In the genomic region with DNA sequence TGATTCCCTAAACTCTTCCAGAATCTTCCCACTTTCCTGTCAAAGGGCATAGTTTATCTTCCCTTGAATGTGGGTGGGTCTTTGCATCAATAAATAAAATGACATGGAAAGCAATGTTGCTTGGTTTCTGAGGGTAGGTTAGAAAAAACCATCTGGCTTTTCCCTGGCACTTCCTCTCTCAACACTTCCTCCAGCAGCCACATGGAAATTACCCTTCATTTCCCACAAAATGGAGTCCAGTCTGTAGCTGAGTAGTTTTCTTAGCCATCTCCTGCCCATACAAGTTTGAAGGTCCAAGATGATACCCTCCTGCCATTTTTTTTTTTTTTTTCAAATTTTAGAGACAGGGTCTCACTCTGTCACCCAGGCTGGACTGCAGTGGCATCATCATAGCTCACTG, we compare ENCODE assay signal across 16 cellular contexts. TPM values are rescaled to one million over a fixed set of nuclear protein-coding genes. Genes with fewer than 3 reads are reported as not detected.
DNase-seq lines count a peak whose midpoint lies in the region; ATAC-seq and TF ChIP-seq lines count a peak whose summit lies in the region.
"Had no signal": no experiment of that assay in that cellular context is flagged by ENCODE, and none has a peak within 500 bp of the region (broad histone marks: within the 10 kb centered on the region; RNA-seq: fewer than 3 reads in every experiment).

No MANE protein-coding gene starts in this region.

- H3K27ac ChIP-seq in heart right ventricle (no peak overlapping the region), neuronal stem cell (replicated peaks; ENCODE audit: low read length) (no peak overlapping the region)
- H3K27ac ChIP-seq: 22Rv1, A549, BLaER1 had no signal

- H3K27me3 ChIP-seq in heart right ventricle (no peaks in the 10 kb centered on the region), neuronal stem cell (ENCODE audit: control insufficient read depth in 3 of 3, insufficient read depth in 3 of 3, low read depth in 1 of 3, low read length in 3 of 3) (no peaks in the 10 kb centered on the region)
- H3K27me3 ChIP-seq: BLaER1 had no signal

- H3K23ac ChIP-seq in neuronal stem cell (ENCODE audit: low read depth, low read length, poor library complexity), result no peak overlapping the region

- H4K91ac ChIP-seq in neuronal stem cell (ENCODE audit: low read depth, low read length, poor library complexity), result no peak overlapping the region

- no peaks in the 10 kb centered on the region for H3K79me1 ChIP-seq in neuronal stem cell (ENCODE audit: low read depth, low read length)

- H3K4ac ChIP-seq in neuronal stem cell (ENCODE audit: low read length), result no peak overlapping the region

- DNase-seq in DMS 273 (lab: John Stamatoyannopoulos, UW; ENCODE audit: unreplicated experiment) (peak; percentile 12), DMS 273 treated with DMSO at 0.1 percent for 48 hours (lab: John Stamatoyannopoulos, UW) (no peak), AML-193 (lab: John Stamatoyannopoulos, UW) (peak; percentile 9 to 24), MV-4-11 (lab: John Stamatoyannopoulos, UW) (peak; percentile 32), iPS-NIHi11 (ENCODE audit: low spot score) (peak; percentile 18), heart right ventricle (no peak), neuronal stem cell (ENCODE audit: low spot score) (no peak)
- no peak for DNase-seq in activated CD8-positive, alpha-beta memory T cell treated with anti-CD3 and anti-CD28 coated beads, Interleukin-2, amount 50 U/mL, for 48 hours
- DNase-seq: CD4-positive, alpha-beta memory T cell; DMS79; GDM1 had no signal

- no peak overlapping the region for H4K8ac ChIP-seq in neuronal stem cell (ENCODE audit: low read depth, low read length)

- intact Hi-C loops in heart right ventricle (cut with DNase I), result no loop called here

- ATAC-seq in heart right ventricle, result no peak
- ATAC-seq: HepG2 had no signal

- H2BK120ac ChIP-seq in neuronal stem cell (ENCODE audit: low read depth, low read length), result no peak overlapping the region

- H3K14ac ChIP-seq in neuronal stem cell (ENCODE audit: low read length), result no peak overlapping the region

- H2BK5ac ChIP-seq in neuronal stem cell (ENCODE audit: low read length), result no peak overlapping the region

- H2AK5ac ChIP-seq in neuronal stem cell (ENCODE audit: low read depth, low read length), result no peak overlapping the region

- H3K4me3 ChIP-seq in heart right ventricle (no peak overlapping the region), neuronal stem cell (ENCODE audit: low read length in 2 of 2) (no peak overlapping the region)
- H3K4me3 ChIP-seq: A549, BLaER1, HAP-1 had no signal

- H2BK15ac ChIP-seq in neuronal stem cell (ENCODE audit: low read length), result no peak overlapping the region

- TF ChIP-seq CTCF in heart right ventricle (IDR thresholded peaks at IDR 0.05), result no peak

- H3K9ac ChIP-seq in neuronal stem cell (ENCODE audit: low read depth, low read length, poor library complexity), result no peak overlapping the region
- H3K9ac ChIP-seq: BLaER1 had no signal

- no peak overlapping the region for H3K18ac ChIP-seq in neuronal stem cell (ENCODE audit: low read length)

- peaks cover 0 to 12% (median 0%) of the 10 kb centered on the region in 9 donors for H3K36me3 ChIP-seq in heart right ventricle
- peaks cover 2 to 3% of the 10 kb centered on the region in 2 donors for H3K36me3 ChIP-seq in neuronal stem cell (replicated peaks in 1 of 2; ENCODE audit: control insufficient read depth in 2 of 2, insufficient read depth in 2 of 2, low read length in 2 of 2)
- H3K36me3 ChIP-seq: HAP-1 had no signal

- H3K4me2 ChIP-seq in neuronal stem cell (ENCODE audit: insufficient read depth, low read length, poor library complexity, severe bottlenecking), result no peak overlapping the region
- H3K4me2 ChIP-seq: A549, BLaER1 had no signal

- H2AFZ ChIP-seq in neuronal stem cell (ENCODE audit: low read length), result no peak overlapping the region

- peaks cover 0 to 4% (median 0%) of the 10 kb centered on the region in 11 donors for H3K9me3 ChIP-seq in heart right ventricle
- H3K9me3 ChIP-seq in neuronal stem cell (replicated peaks in 1 of 2; ENCODE audit: control insufficient read depth in 2 of 2, insufficient read depth in 1 of 2, low read depth in 1 of 2, low read length in 2 of 2), result no peaks in the 10 kb centered on the region
- H3K9me3 ChIP-seq: A549, BLaER1, HAP-1 had no signal

- H2BK12ac ChIP-seq in neuronal stem cell (ENCODE audit: low read length), result no peak overlapping the region

- no peaks in the 10 kb centered on the region for H3K4me1 ChIP-seq in heart right ventricle
- no peaks in the 10 kb centered on the region for H3K4me1 ChIP-seq in neuronal stem cell (ENCODE audit: control insufficient read depth in 2 of 2, insufficient read depth in 1 of 2, low read depth in 1 of 2, low read length in 2 of 2)
- H3K4me1 ChIP-seq: A549 had no signal

RNA-seq across cellular contexts. Expression of a gene that starts 11.1 kb away (rescaled TPM):
- total RNA-seq in heart right ventricle, result 100 to 1,000 TPM; 254 to 427 (median 324) TPM
- polyA plus RNA-seq in heart right ventricle, result 100 to 1,000 TPM; 624 to 710 TPM
- 295 TPM for polyA plus RNA-seq in neuronal stem cell (2013, experiment 1 of 2)
- polyA plus RNA-seq in neuronal stem cell (2013, experiment 2 of 2), result 295 TPM

RNA-seq across cellular contexts. Expression of a gene that starts 58.9 kb away (rescaled TPM):
- total RNA-seq in heart right ventricle, result 10 to 100 TPM; 33.6 to 46.0 (median 38.3) TPM
- 100 to 1,000 TPM in 1 of 2 donors, 10 to 100 TPM in 1; 11.3 to 189 TPM for polyA plus RNA-seq in heart right ventricle
- polyA plus RNA-seq in neuronal stem cell (2013, experiment 1 of 2), result 106 TPM
- 109 TPM for polyA plus RNA-seq in neuronal stem cell (2013, experiment 2 of 2)

Comparison
In these comparisons a context has a peak if more than half of its experiments do, and no peak if none do; other contexts are left out.
1. DNase-seq: peak in DMS 273 (single experiment), AML-193 (2 of 2), MV-4-11 (single experiment) and iPS-NIHi11 (single experiment); none in DMS 273 treated with DMSO at 0.1 percent for 48 hours (single experiment), heart right ventricle (0 of 2), neuronal stem cell (single experiment) and activated CD8-positive, alpha-beta memory T cell treated with anti-CD3 and anti-CD28 coated beads, Interleukin-2, amount 50 U/mL, for 48 hours (single experiment).